21 cellular contexts compared by ENCODE assay signal in the genomic region with DNA sequence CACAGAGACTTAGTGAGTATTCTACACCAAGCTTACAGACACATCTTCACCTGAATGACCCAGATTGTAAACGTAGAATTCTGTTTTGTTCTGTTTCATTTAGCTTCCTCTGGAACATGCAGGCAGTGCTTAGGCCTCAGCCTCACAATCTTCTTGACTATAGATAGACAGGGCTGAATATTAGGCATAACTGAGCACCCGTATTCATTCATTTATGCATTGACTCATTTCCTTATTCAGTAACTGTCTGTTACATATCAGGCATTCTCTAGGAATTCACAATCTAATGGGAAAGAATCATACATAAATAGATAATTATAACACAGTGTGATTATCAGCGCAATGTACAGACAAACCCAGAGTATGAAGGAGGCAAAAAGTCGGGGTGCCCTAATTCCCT.
DNase-seq lines count a peak whose midpoint lies in the region; ATAC-seq, FAIRE-seq and TF ChIP-seq lines count a peak whose summit lies in the region.
"Had no signal": no experiment of that assay in that cellular context is flagged by ENCODE, and none has a peak within 500 bp of the region (broad histone marks: within the 10 kb centered on the region; RNA-seq: fewer than 3 reads in every experiment).

No MANE protein-coding gene starts in this region.

- dilution Hi-C loops in keratinocyte (cut with MboI; ENCODE audit: extremely low pct_ligation_motif_present, low sequenced_read_pairs), result no loop called here

- ATAC-seq in GM21529 (IDR thresholded peaks at IDR 0.05; ENCODE audit: unreplicated experiment), result no peak
- ATAC-seq in T-helper 17 cell, result no peak

- no peak overlapping the region for H3K4me3 Mint-ChIP-seq in T-helper 17 cell
- H3K4me3 Mint-ChIP-seq: CD4-positive, alpha-beta memory T cell; H9; IgD-negative memory B cell had no signal

- no peak for FAIRE-seq in keratinocyte (lab: Jason Lieb, UNC)
- FAIRE-seq: A204.1, HTR-8/SVneo had no signal

- no peak overlapping the region for H3K27ac Mint-ChIP-seq in T-helper 17 cell
- H3K27ac Mint-ChIP-seq: CD4-positive, alpha-beta memory T cell; H9; IgD-negative memory B cell had no signal

- H3K4me2 ChIP-seq in keratinocyte (ENCODE audit: control insufficient read depth, extremely low read depth, insufficient read depth, low read depth, low read length), result no peak overlapping the region
- H3K4me2 ChIP-seq: BLaER1 had no signal

- H3K9me3 ChIP-seq in keratinocyte (ENCODE audit: control insufficient read depth, low read depth, low read length) (no peaks in the 10 kb centered on the region), T-helper 17 cell (ENCODE audit: control insufficient read depth, low read length, poor library complexity, severe bottlenecking) (no peaks in the 10 kb centered on the region)
- H3K9me3 ChIP-seq: BLaER1 had no signal

- no peak overlapping the region for H3K9ac ChIP-seq in keratinocyte (ENCODE audit: control insufficient read depth, extremely low read depth, insufficient read depth, low read length)
- H3K9ac ChIP-seq: BLaER1 had no signal

- in situ Hi-C loops in KBM-7 (cut with MboI; ENCODE audit: low pct_unique_long_range_greater_than_20kb, low sequenced_read_pairs), result no loop called here

- H3K36me3 ChIP-seq in keratinocyte (ENCODE audit: control insufficient read depth in 2 of 2, extremely low read depth in 1 of 2, insufficient read depth in 2 of 2, low read length in 2 of 2), result no peaks in the 10 kb centered on the region
- H3K36me3 ChIP-seq: BLaER1 had no signal

- H4K20me1 ChIP-seq in keratinocyte (ENCODE audit: control insufficient read depth, extremely low read depth, insufficient read depth, low read length), result no peaks in the 10 kb centered on the region
- H4K20me1 ChIP-seq: BLaER1 had no signal

- H3K36me3 Mint-ChIP-seq in T-helper 17 cell (ENCODE audit: low read depth), result no peaks in the 10 kb centered on the region
- H3K36me3 Mint-ChIP-seq: CD4-positive, alpha-beta memory T cell; IgD-negative memory B cell had no signal

- H3K4me3 ChIP-seq in choroid plexus epithelial cell (ENCODE audit: low read depth, low read length) (no peak overlapping the region), keratinocyte (ENCODE audit: control insufficient read depth in 2 of 3, extremely low read depth in 1 of 3, insufficient read depth in 2 of 3, low read depth in 1 of 3, low read length in 3 of 3) (no peak overlapping the region)
- H3K4me3 ChIP-seq: BLaER1, SK-N-MC had no signal

- H3K27ac ChIP-seq in keratinocyte (ENCODE audit: control insufficient read depth, insufficient read depth, low read length), result no peak overlapping the region
- H3K27ac ChIP-seq: BLaER1, SK-N-MC had no signal

- peaks cover 17% of the 10 kb centered on the region for H3K27me3 Mint-ChIP-seq in T-helper 17 cell

- H3K9me1 ChIP-seq in keratinocyte (ENCODE audit: control insufficient read depth, extremely low read depth, insufficient read depth, low read length), result no peaks in the 10 kb centered on the region

- peak; percentile 45 for DNase-seq in EL
- DNase-seq in NCI-H69 (lab: John Stamatoyannopoulos, UW), result peak; percentile 40
- peak; percentile 24 for DNase-seq in choroid plexus epithelial cell (ENCODE audit: low read depth)
- no peak for DNase-seq in keratinocyte (ENCODE audit: low read depth, low spot score)
- no peak for DNase-seq in KBM-7
- DNase-seq in NCI-H1930 (lab: John Stamatoyannopoulos, UW), result no peak
- DNase-seq in T-helper 17 cell, result no peak
- DNase-seq: CD4-positive, alpha-beta memory T cell; H9; NCI-H1092 treated with DMSO at 0.1 percent for 48 hours; NCI-H1694; NCI-H510A; NCI-H82; OCI-M1; SHP77 had no signal

- no peaks in the 10 kb centered on the region for H3K27me3 ChIP-seq in keratinocyte (ENCODE audit: control insufficient read depth, extremely low read depth, insufficient read depth, low read length)
- H3K27me3 ChIP-seq: BLaER1 had no signal

- no peaks in the 10 kb centered on the region for H3K79me2 ChIP-seq in keratinocyte (ENCODE audit: control insufficient read depth, insufficient read depth, low read length)

- peaks cover 5% of the 10 kb centered on the region for H3K4me1 ChIP-seq in keratinocyte (ENCODE audit: control insufficient read depth, extremely low read depth, insufficient read depth, low read length)
- H3K4me1 ChIP-seq: BLaER1 had no signal

- H3K4me1 Mint-ChIP-seq in T-helper 17 cell, result no peaks in the 10 kb centered on the region
- H3K4me1 Mint-ChIP-seq: CD4-positive, alpha-beta memory T cell; IgD-negative memory B cell had no signal

- H2AFZ ChIP-seq in keratinocyte (ENCODE audit: control insufficient read depth, low read length), result peak overlapping the region; percentile 45

- TF ChIP-seq CTCF in choroid plexus epithelial cell (conservative IDR thresholded peaks at IDR 0.05; ENCODE audit: low read depth, low read length), result no peak
- TF ChIP-seq CTCF in keratinocyte (optimal IDR thresholded peaks at IDR 0.05 in 1 of 3, IDR thresholded peaks at IDR 0.05 in 1 of 3, conservative IDR thresholded peaks at IDR 0.05 in 1 of 3; ENCODE audit: extremely low read depth in 1 of 3, insufficient read depth in 2 of 3, low read length in 3 of 3), result no peak

Comparison
In these comparisons a context has a peak if more than half of its experiments do, and no peak if none do; other contexts are left out.
1. DNase-seq: peak in EL (single experiment), NCI-H69 (single experiment) and choroid plexus epithelial cell (single experiment); none in keratinocyte (single experiment), KBM-7 (single experiment), NCI-H1930 (0 of 2) and T-helper 17 cell (0 of 3).